Comparison of ENCODE assay signal across 8 cellular contexts in the genomic region with DNA sequence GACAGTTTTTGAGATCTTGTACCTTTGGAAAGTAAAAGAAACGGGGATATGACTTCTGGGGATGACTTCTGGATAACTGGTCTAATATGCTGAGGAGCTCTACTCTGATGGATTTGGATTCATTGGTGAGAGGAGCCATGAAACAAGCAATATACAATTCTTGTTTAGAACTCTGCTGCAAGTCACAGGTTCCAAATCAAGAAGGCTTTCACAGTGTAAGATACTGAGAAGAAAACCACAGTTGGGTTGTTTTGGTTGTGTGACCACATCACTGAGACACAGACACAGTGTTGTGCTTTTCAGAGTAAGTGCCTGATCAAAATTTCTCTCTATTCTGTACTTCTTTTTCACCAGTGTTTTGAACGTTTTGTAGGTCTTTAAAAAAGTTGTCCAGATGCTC. TPM values are rescaled to one million over a fixed set of nuclear protein-coding genes. Genes with fewer than 3 reads are reported as not detected.
A peak's percentile ranks its signal among the peaks of the same experiment; 100 is the strongest.
DNase-seq lines count a peak whose midpoint lies in the region; ATAC-seq and TF ChIP-seq lines count a peak whose summit lies in the region.

No MANE protein-coding gene starts in this region.

- no peak overlapping the region for H3K27ac ChIP-seq in osteoblast (ENCODE audit: low read depth, low read length)
- H3K27ac ChIP-seq in endodermal cell (ENCODE audit: low read depth, low read length) = no peak overlapping the region

- ATAC-seq in HG03520 (IDR thresholded peaks at IDR 0.05; ENCODE audit: unreplicated experiment) = peak; percentile 53
- ATAC-seq in activated naive CD8-positive, alpha-beta T cell treated with anti-CD3 and anti-CD28 coated beads, Interleukin-2, amount 10 ng/mL, durations not matched to agents 7 days and 5 days (ENCODE audit: low read depth) = peak; percentile 79

- H2AFZ ChIP-seq in osteoblast (ENCODE audit: low read length) = no peak overlapping the region

- H3K36me3 Mint-ChIP-seq in activated naive CD4-positive, alpha-beta T cell treated with anti-CD3 and anti-CD28 coated beads for 36 hours (ENCODE audit: low read depth) = no peaks in the 10 kb centered on the region
- H3K36me3 Mint-ChIP-seq in activated naive CD8-positive, alpha-beta T cell treated with anti-CD3 and anti-CD28 coated beads, Interleukin-2, amount 10 ng/mL, durations not matched to agents 7 days and 5 days = no peaks in the 10 kb centered on the region
- H3K36me3 Mint-ChIP-seq in endodermal cell (ENCODE audit: low read depth) = no peaks in the 10 kb centered on the region

- H3K9me3 ChIP-seq in osteoblast (ENCODE audit: low read depth, low read length) = no peaks in the 10 kb centered on the region
- H3K9me3 ChIP-seq in endodermal cell (ENCODE audit: control insufficient read depth, low read length) = no peaks in the 10 kb centered on the region

- H3K36me3 ChIP-seq in osteoblast (ENCODE audit: insufficient read depth, low read length) (no peaks in the 10 kb centered on the region), endodermal cell (ENCODE audit: control insufficient read depth, insufficient read depth, low read length) (no peaks in the 10 kb centered on the region)

- H3K27me3 Mint-ChIP-seq in activated naive CD4-positive, alpha-beta T cell treated with anti-CD3 and anti-CD28 coated beads for 36 hours (ENCODE audit: low read depth) = no peaks in the 10 kb centered on the region
- H3K27me3 Mint-ChIP-seq in activated naive CD8-positive, alpha-beta T cell treated with anti-CD3 and anti-CD28 coated beads, Interleukin-2, amount 10 ng/mL, durations not matched to agents 7 days and 5 days = no peaks in the 10 kb centered on the region
- no peaks in the 10 kb centered on the region for H3K27me3 Mint-ChIP-seq in endodermal cell (ENCODE audit: insufficient read depth)

- no peaks in the 10 kb centered on the region for H3K9me3 Mint-ChIP-seq in activated naive CD4-positive, alpha-beta T cell treated with anti-CD3 and anti-CD28 coated beads for 36 hours
- no peaks in the 10 kb centered on the region for H3K9me3 Mint-ChIP-seq in activated naive CD8-positive, alpha-beta T cell treated with anti-CD3 and anti-CD28 coated beads, Interleukin-2, amount 10 ng/mL, durations not matched to agents 7 days and 5 days
- no peaks in the 10 kb centered on the region for H3K9me3 Mint-ChIP-seq in endodermal cell

- peak; percentile 64 for DNase-seq in activated naive CD4-positive, alpha-beta T cell treated with anti-CD3 and anti-CD28 coated beads for 36 hours
- no peak for DNase-seq in activated naive CD4-positive, alpha-beta T cell (lab: John Stamatoyannopoulos, UW)
- no peak for DNase-seq in activated naive CD8-positive, alpha-beta T cell treated with anti-CD3 and anti-CD28 coated beads, Interleukin-2, amount 10 ng/mL, durations not matched to agents 7 days and 5 days
- DNase-seq in KG1 (lab: John Stamatoyannopoulos, UW) (no peak), osteoblast (ENCODE audit: insufficient read length, low spot score, missing footprints) (no peak), SK-N-DZ (ENCODE audit: low spot score) (no peak), endodermal cell (no peak)

- H3K9ac ChIP-seq in endodermal cell (ENCODE audit: extremely low read depth, low read length, poor library complexity, severe bottlenecking) = no peak overlapping the region

- WGBS in endodermal cell (ENCODE audit: insufficient coverage in 1 of 2, insufficient read length in 1 of 2), 2 experiments = 50 to 76% methylated on average over 1 to 2 of the region's 2 CpGs

- POLR2A ChIA-PET in activated naive CD8-positive, alpha-beta T cell treated with anti-CD3 and anti-CD28 coated beads, Interleukin-2, amount 10 ng/mL, durations not matched to agents 7 days and 5 days (lab: Charles Lee) = interaction anchor here (1.4 to 6.4 kb wide), 10 partner anchors 9 to 175 kb away, joined by 3 to 237 read pairs (median 8); a partner anchor contains a TSS

- peak overlapping the region; percentile 85 for H3K27ac Mint-ChIP-seq in activated naive CD4-positive, alpha-beta T cell treated with anti-CD3 and anti-CD28 coated beads for 36 hours
- peak overlapping the region; percentile 95 for H3K27ac Mint-ChIP-seq in activated naive CD8-positive, alpha-beta T cell treated with anti-CD3 and anti-CD28 coated beads, Interleukin-2, amount 10 ng/mL, durations not matched to agents 7 days and 5 days
- no peak overlapping the region for H3K27ac Mint-ChIP-seq in endodermal cell

- TF ChIP-seq CTCF in osteoblast (IDR thresholded peaks at IDR 0.05; ENCODE audit: extremely low read depth, low read depth, low read length) = no peak
- no peak for TF ChIP-seq CTCF in endodermal cell (conservative IDR thresholded peaks at IDR 0.05)

- peak overlapping the region; percentile 44 for H3K4me3 Mint-ChIP-seq in activated naive CD4-positive, alpha-beta T cell treated with anti-CD3 and anti-CD28 coated beads for 36 hours
- H3K4me3 Mint-ChIP-seq in activated naive CD8-positive, alpha-beta T cell treated with anti-CD3 and anti-CD28 coated beads, Interleukin-2, amount 10 ng/mL, durations not matched to agents 7 days and 5 days = peak overlapping the region; percentile 86
- H3K4me3 Mint-ChIP-seq in endodermal cell = no peak overlapping the region

- no peak overlapping the region for H3K4me3 ChIP-seq in osteoblast (ENCODE audit: insufficient read depth, low read length)
- no peak overlapping the region for H3K4me3 ChIP-seq in endodermal cell (ENCODE audit: low read length)

- no peaks in the 10 kb centered on the region for H3K79me2 ChIP-seq in osteoblast (ENCODE audit: insufficient read depth, low read length)

- H3K27me3 ChIP-seq in osteoblast (ENCODE audit: insufficient read depth, low read length) (no peaks in the 10 kb centered on the region), endodermal cell (ENCODE audit: control insufficient read depth, insufficient read depth, low read length, poor library complexity, severe bottlenecking) (no peaks in the 10 kb centered on the region)

- intact Hi-C loops in activated naive CD4-positive, alpha-beta T cell treated with anti-CD3 and anti-CD28 coated beads for 36 hours (cut with micrococcal nuclease) = loop anchor here (1.0 to 5.0 kb wide), 4 partner anchors 10 to 497 kb away; a partner anchor contains a TSS

- CTCF ChIA-PET in activated naive CD4-positive, alpha-beta T cell treated with anti-CD3 and anti-CD28 coated beads for 36 hours (lab: Charles Lee) = interaction anchor here (0.7 to 1.9 kb wide), 4 partner anchors 16 to 35 kb away, joined by 3 to 12 read pairs (median 4); no protein-coding TSS in a partner anchor

- no peaks in the 10 kb centered on the region for H4K20me1 ChIP-seq in osteoblast (ENCODE audit: insufficient read depth, low read length)

- peaks cover 65% of the 10 kb centered on the region for H3K4me1 Mint-ChIP-seq in activated naive CD4-positive, alpha-beta T cell treated with anti-CD3 and anti-CD28 coated beads for 36 hours (ENCODE audit: low read depth)
- H3K4me1 Mint-ChIP-seq in activated naive CD8-positive, alpha-beta T cell treated with anti-CD3 and anti-CD28 coated beads, Interleukin-2, amount 10 ng/mL, durations not matched to agents 7 days and 5 days = peaks cover 37% of the 10 kb centered on the region
- no peaks in the 10 kb centered on the region for H3K4me1 Mint-ChIP-seq in endodermal cell

- H3K4me2 ChIP-seq in osteoblast (ENCODE audit: insufficient read depth, low read length) = no peak overlapping the region

- H3K4me1 ChIP-seq in osteoblast (ENCODE audit: insufficient read depth, low read length) (no peaks in the 10 kb centered on the region), endodermal cell (ENCODE audit: control insufficient read depth, insufficient read depth, low read length) (no peaks in the 10 kb centered on the region)

RNA-seq across cellular contexts. Expression of a gene that starts 13.1 kb away (rescaled TPM):
- total RNA-seq in activated naive CD4-positive, alpha-beta T cell treated with anti-CD3 and anti-CD28 coated beads for 36 hours = 100 to 1,000 TPM; 149 to 157 TPM
- total RNA-seq in activated naive CD8-positive, alpha-beta T cell treated with anti-CD3 and anti-CD28 coated beads, Interleukin-2, amount 10 ng/mL, durations not matched to agents 7 days and 5 days = 100 to 1,000 TPM; 267 TPM
- total RNA-seq in osteoblast (under 0.01 and 0.59 TPM in 2 replicates), endodermal cell (100 to 1,000 TPM; 140 to 202 TPM)
- polyA plus RNA-seq in SK-N-DZ (2014; cell fraction: cytosol; rRNA removed) = 25.3 and 28.3 TPM in 2 replicates
- polyA plus RNA-seq in SK-N-DZ (2014; cell fraction: nucleus; rRNA removed) = 13.8 and 27.2 TPM in 2 replicates
- polyA plus RNA-seq in endodermal cell (2013, experiment 1 of 2) = 109 TPM
- 103 TPM for polyA plus RNA-seq in endodermal cell (2013, experiment 2 of 2)

RNA-seq across cellular contexts. Expression of a gene that starts 13.2 kb away (rescaled TPM):
- total RNA-seq in activated naive CD4-positive, alpha-beta T cell treated with anti-CD3 and anti-CD28 coated beads for 36 hours = under 1 TPM; 0.32 to 0.83 TPM
- 1 to 10 TPM; 4.0 to 4.1 TPM for total RNA-seq in activated naive CD8-positive, alpha-beta T cell treated with anti-CD3 and anti-CD28 coated beads, Interleukin-2, amount 10 ng/mL, durations not matched to agents 7 days and 5 days
- total RNA-seq in osteoblast = under 0.01 and 0.59 TPM in 2 replicates
- 0.23 and 0.51 TPM in 2 replicates for polyA plus RNA-seq in SK-N-DZ (2014; cell fraction: cytosol; rRNA removed)
- 3.2 and 8.2 TPM in 2 replicates for polyA plus RNA-seq in SK-N-DZ (2014; cell fraction: nucleus; rRNA removed)
- total RNA-seq in endodermal cell = 1 to 10 TPM; 1.9 to 3.5 TPM
- polyA plus RNA-seq in endodermal cell (2013, experiment 1 of 2) = 0.61 TPM
- 1.1 TPM for polyA plus RNA-seq in endodermal cell (2013, experiment 2 of 2)

RNA-seq across cellular contexts. Expression of a gene that starts 44.9 kb away (rescaled TPM):
- under 1 TPM in 1 of 2 experiments, not detected in 1; 0.26 TPM for total RNA-seq in activated naive CD4-positive, alpha-beta T cell treated with anti-CD3 and anti-CD28 coated beads for 36 hours
- total RNA-seq in activated naive CD8-positive, alpha-beta T cell treated with anti-CD3 and anti-CD28 coated beads, Interleukin-2, amount 10 ng/mL, durations not matched to agents 7 days and 5 days = under 1 TPM in 1 of 2 experiments, not detected in 1; 0.47 TPM
- total RNA-seq in osteoblast (not detected in 2 replicates), endodermal cell (1 to 10 TPM in 1 of 2 donors, under 1 TPM in 1; 0.44 to 1.2 TPM)
- not detected in 2 replicates for polyA plus RNA-seq in SK-N-DZ (2014; cell fraction: cytosol; rRNA removed)
- not detected in 2 replicates for polyA plus RNA-seq in SK-N-DZ (2014; cell fraction: nucleus; rRNA removed)
- polyA plus RNA-seq in endodermal cell (2013, experiment 1 of 2) = 0.43 TPM
- polyA plus RNA-seq in endodermal cell (2013, experiment 2 of 2) = 0.58 TPM

Comparison
In these comparisons a context has a peak if more than half of its experiments do, and no peak if none do; other contexts are left out.
1. RNA of a gene that starts 13.1 kb away (total RNA-seq): 267 TPM in activated naive CD8-positive, alpha-beta T cell treated with anti-CD3 and anti-CD28 coated beads, Interleukin-2, amount 10 ng/mL, durations not matched to agents 7 days and 5 days, 140 to 202 TPM in endodermal cell and 149 to 157 TPM in activated naive CD4-positive, alpha-beta T cell treated with anti-CD3 and anti-CD28 coated beads for 36 hours; under 0.01 to 0.59 TPM in osteoblast; every median in the first group is over 10 times any median in the second.